In the genomic region with DNA sequence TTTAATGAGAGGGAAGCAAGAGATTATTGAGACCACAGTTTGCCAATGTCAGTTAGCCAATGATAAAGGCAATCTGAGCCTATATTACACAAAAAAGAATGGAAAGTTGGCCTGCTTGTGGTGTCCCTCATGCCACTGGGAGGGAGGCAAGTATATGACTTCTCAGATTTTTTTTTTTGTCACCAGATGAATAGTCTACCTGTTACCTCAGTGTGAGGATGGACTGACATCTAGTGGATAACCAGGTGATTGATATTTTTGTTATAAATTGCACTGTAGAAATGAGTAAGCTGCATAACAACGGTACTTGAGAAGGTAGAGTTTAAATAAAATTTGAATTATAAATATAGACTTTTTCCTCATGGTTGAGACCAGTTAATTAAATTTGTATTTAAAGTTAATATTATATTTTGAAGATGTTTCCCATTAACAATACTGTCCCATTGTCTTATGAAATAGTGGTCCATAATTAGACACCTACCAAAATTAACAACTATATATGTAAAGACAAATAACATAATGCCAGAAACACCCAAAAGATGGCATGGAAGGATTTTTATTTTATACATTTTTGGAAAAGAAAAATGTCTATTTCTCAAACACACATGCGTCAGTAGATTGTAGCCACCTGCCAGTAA, we compare ENCODE assay signal across 8 cellular contexts.
DNase-seq lines count a peak whose midpoint lies in the region; ATAC-seq, FAIRE-seq and TF ChIP-seq lines count a peak whose summit lies in the region.

No MANE protein-coding gene starts in this region.

- POLR2A ChIA-PET in CD8-positive, alpha-beta T cell (lab: Charles Lee) = interaction anchor here (0.6 kb wide), 1 partner anchor 338 kb away, joined by 3 read pairs; no protein-coding TSS in a partner anchor
- POLR2A ChIA-PET in activated CD4-positive, alpha-beta memory T cell treated with anti-CD3 and anti-CD28 coated beads, Interleukin-2, amount 10 ng/mL, durations not matched to agents 7 days and 5 days (lab: Charles Lee) = interaction anchor here (1.0 kb wide), 1 partner anchor 95 kb away, joined by 3 read pairs; no protein-coding TSS in a partner anchor

- H3K27ac ChIP-seq in CD8-positive, alpha-beta T cell (ENCODE audit: low read depth, low read length) = no peak overlapping the region
- H3K27ac ChIP-seq in keratinocyte (ENCODE audit: control insufficient read depth, insufficient read depth, low read length) = no peak overlapping the region

- H3K9me3 ChIP-seq in CD8-positive, alpha-beta T cell (ENCODE audit: low read length) = no peaks in the 10 kb centered on the region
- H3K9me3 ChIP-seq in adipocyte (ENCODE audit: control insufficient read depth, low read length) (no peaks in the 10 kb centered on the region), keratinocyte (ENCODE audit: control insufficient read depth, low read depth, low read length) (no peaks in the 10 kb centered on the region)

- H3K9me1 ChIP-seq in keratinocyte (ENCODE audit: control insufficient read depth, extremely low read depth, insufficient read depth, low read length) = no peaks in the 10 kb centered on the region

- no peaks in the 10 kb centered on the region for H3K27me3 ChIP-seq in CD8-positive, alpha-beta T cell (ENCODE audit: insufficient read depth, low read length)
- H3K27me3 ChIP-seq in adipocyte (replicated peaks; ENCODE audit: control insufficient read depth, insufficient read depth, low read length) (no peaks in the 10 kb centered on the region), keratinocyte (ENCODE audit: control insufficient read depth, extremely low read depth, insufficient read depth, low read length) (no peaks in the 10 kb centered on the region)

- no peak overlapping the region for H3K4me3 Mint-ChIP-seq in CD8-positive, alpha-beta T cell
- H3K4me3 Mint-ChIP-seq in activated CD4-positive, alpha-beta memory T cell treated with anti-CD3 and anti-CD28 coated beads, Interleukin-2, amount 10 ng/mL, durations not matched to agents 7 days and 5 days = no peak overlapping the region

- peak; percentile 31 for TF ChIP-seq CTCF in CD8-positive, alpha-beta T cell (IDR thresholded peaks at IDR 0.05)
- peak; percentile 20 to 63 (median 51) for TF ChIP-seq CTCF in keratinocyte (optimal IDR thresholded peaks at IDR 0.05 in 1 of 3, IDR thresholded peaks at IDR 0.05 in 1 of 3, conservative IDR thresholded peaks at IDR 0.05 in 1 of 3; ENCODE audit: extremely low read depth in 1 of 3, insufficient read depth in 2 of 3, low read length in 3 of 3)

- DNase-seq in CD8-positive, alpha-beta T cell = no peak
- DNase-seq in HPDE6-E6E7 (ENCODE audit: extremely low spot score) (peak; percentile 12), adipocyte (ENCODE audit: low read depth) (peak; percentile 48), keratinocyte (ENCODE audit: low read depth, low spot score) (peak; percentile 23), occipital lobe (lab: John Stamatoyannopoulos, UW) (no peak)
- no peak for DNase-seq in activated CD4-positive, alpha-beta memory T cell treated with anti-CD3 and anti-CD28 coated beads, Interleukin-2, amount 10 ng/mL, durations not matched to agents 7 days and 5 days

- no peaks in the 10 kb centered on the region for H3K36me3 ChIP-seq in CD8-positive, alpha-beta T cell (ENCODE audit: insufficient read depth, low read length)
- H3K36me3 ChIP-seq in adipocyte (ENCODE audit: control insufficient read depth, insufficient read depth, low read length, severe bottlenecking) = no peaks in the 10 kb centered on the region
- no peaks in the 10 kb centered on the region for H3K36me3 ChIP-seq in keratinocyte (ENCODE audit: control insufficient read depth in 2 of 2, extremely low read depth in 1 of 2, insufficient read depth in 2 of 2, low read length in 2 of 2)

- no peaks in the 10 kb centered on the region for H4K20me1 ChIP-seq in keratinocyte (ENCODE audit: control insufficient read depth, extremely low read depth, insufficient read depth, low read length)

- H3K4me1 ChIP-seq in CD8-positive, alpha-beta T cell (ENCODE audit: insufficient read depth, low read length) = no peaks in the 10 kb centered on the region
- H3K4me1 ChIP-seq in adipocyte (ENCODE audit: control insufficient read depth, insufficient read depth, low read length) (peaks cover 8% of the 10 kb centered on the region), keratinocyte (ENCODE audit: control insufficient read depth, extremely low read depth, insufficient read depth, low read length) (no peaks in the 10 kb centered on the region)

- H3K9ac ChIP-seq in adipocyte (ENCODE audit: low read length) (no peak overlapping the region), keratinocyte (ENCODE audit: control insufficient read depth, extremely low read depth, insufficient read depth, low read length) (no peak overlapping the region)

- no peak overlapping the region for H2AFZ ChIP-seq in keratinocyte (ENCODE audit: control insufficient read depth, low read length)

- H3K4me3 ChIP-seq in CD8-positive, alpha-beta T cell (ENCODE audit: low read depth, low read length) = no peak overlapping the region
- no peak overlapping the region for H3K4me3 ChIP-seq in adipocyte (ENCODE audit: low read length)
- H3K4me3 ChIP-seq in keratinocyte (ENCODE audit: control insufficient read depth in 2 of 3, extremely low read depth in 1 of 3, insufficient read depth in 2 of 3, low read depth in 1 of 3, low read length in 3 of 3) = no peak overlapping the region

- no peaks in the 10 kb centered on the region for H3K9me3 Mint-ChIP-seq in CD8-positive, alpha-beta T cell
- no peaks in the 10 kb centered on the region for H3K9me3 Mint-ChIP-seq in activated CD4-positive, alpha-beta memory T cell treated with anti-CD3 and anti-CD28 coated beads, Interleukin-2, amount 10 ng/mL, durations not matched to agents 7 days and 5 days

- no peaks in the 10 kb centered on the region for H3K27me3 Mint-ChIP-seq in CD8-positive, alpha-beta T cell (ENCODE audit: low read depth)
- no peaks in the 10 kb centered on the region for H3K27me3 Mint-ChIP-seq in activated CD4-positive, alpha-beta memory T cell treated with anti-CD3 and anti-CD28 coated beads, Interleukin-2, amount 10 ng/mL, durations not matched to agents 7 days and 5 days

- FAIRE-seq in keratinocyte (lab: Jason Lieb, UNC) = no peak

- H3K4me1 Mint-ChIP-seq in CD8-positive, alpha-beta T cell (ENCODE audit: low read depth) = no peaks in the 10 kb centered on the region
- peaks cover 7% of the 10 kb centered on the region for H3K4me1 Mint-ChIP-seq in activated CD4-positive, alpha-beta memory T cell treated with anti-CD3 and anti-CD28 coated beads, Interleukin-2, amount 10 ng/mL, durations not matched to agents 7 days and 5 days

- H3K4me2 ChIP-seq in keratinocyte (ENCODE audit: control insufficient read depth, extremely low read depth, insufficient read depth, low read depth, low read length) = no peak overlapping the region

- H3K79me2 ChIP-seq in keratinocyte (ENCODE audit: control insufficient read depth, insufficient read depth, low read length) = no peaks in the 10 kb centered on the region

- intact Hi-C loops in CD8-positive, alpha-beta T cell (cut with DNase I, micrococcal nuclease) = loop anchor here (1.0 to 10.0 kb wide), 5 partner anchors 364 to 1119 kb away; no protein-coding TSS in a partner anchor

- no peaks in the 10 kb centered on the region for H3K36me3 Mint-ChIP-seq in CD8-positive, alpha-beta T cell
- H3K36me3 Mint-ChIP-seq in activated CD4-positive, alpha-beta memory T cell treated with anti-CD3 and anti-CD28 coated beads, Interleukin-2, amount 10 ng/mL, durations not matched to agents 7 days and 5 days (ENCODE audit: low read depth) = no peaks in the 10 kb centered on the region

- peak overlapping the region; percentile 13 for H3K27ac Mint-ChIP-seq in CD8-positive, alpha-beta T cell
- H3K27ac Mint-ChIP-seq in activated CD4-positive, alpha-beta memory T cell treated with anti-CD3 and anti-CD28 coated beads, Interleukin-2, amount 10 ng/mL, durations not matched to agents 7 days and 5 days = no peak overlapping the region

- CTCF ChIA-PET in CD8-positive, alpha-beta T cell (lab: Charles Lee) = interaction anchor here (0.9 to 1.4 kb wide), 2 partner anchors 362 to 364 kb away, joined by 3 to 6 read pairs; no protein-coding TSS in a partner anchor
- CTCF ChIA-PET in activated CD4-positive, alpha-beta memory T cell treated with anti-CD3 and anti-CD28 coated beads, Interleukin-2, amount 10 ng/mL, durations not matched to agents 7 days and 5 days (lab: Charles Lee) = interaction anchor here (0.6 to 1.4 kb wide), 7 partner anchors 41 to 399 kb away, joined by 3 to 9 read pairs (median 3); no protein-coding TSS in a partner anchor

- dilution Hi-C loops in keratinocyte (cut with MboI; ENCODE audit: extremely low pct_ligation_motif_present, low sequenced_read_pairs) = loop anchor here (25.0 kb wide), 1 partner anchor 370 kb away; no protein-coding TSS in a partner anchor

- no peak for ATAC-seq in CD8-positive, alpha-beta T cell
- ATAC-seq in GM18870 (IDR thresholded peaks at IDR 0.05; ENCODE audit: unreplicated experiment) (peak; percentile 62), GM19452 (IDR thresholded peaks at IDR 0.05; ENCODE audit: unreplicated experiment) (no peak)

Comparison
In these comparisons a context has a peak if more than half of its experiments do, and no peak if none do; other contexts are left out.
1. DNase-seq: peak in HPDE6-E6E7 (single experiment), adipocyte (single experiment) and keratinocyte (single experiment); none in CD8-positive, alpha-beta T cell (0 of 7), occipital lobe (single experiment) and activated CD4-positive, alpha-beta memory T cell treated with anti-CD3 and anti-CD28 coated beads, Interleukin-2, amount 10 ng/mL, durations not matched to agents 7 days and 5 days (single experiment).